In the genomic region with DNA sequence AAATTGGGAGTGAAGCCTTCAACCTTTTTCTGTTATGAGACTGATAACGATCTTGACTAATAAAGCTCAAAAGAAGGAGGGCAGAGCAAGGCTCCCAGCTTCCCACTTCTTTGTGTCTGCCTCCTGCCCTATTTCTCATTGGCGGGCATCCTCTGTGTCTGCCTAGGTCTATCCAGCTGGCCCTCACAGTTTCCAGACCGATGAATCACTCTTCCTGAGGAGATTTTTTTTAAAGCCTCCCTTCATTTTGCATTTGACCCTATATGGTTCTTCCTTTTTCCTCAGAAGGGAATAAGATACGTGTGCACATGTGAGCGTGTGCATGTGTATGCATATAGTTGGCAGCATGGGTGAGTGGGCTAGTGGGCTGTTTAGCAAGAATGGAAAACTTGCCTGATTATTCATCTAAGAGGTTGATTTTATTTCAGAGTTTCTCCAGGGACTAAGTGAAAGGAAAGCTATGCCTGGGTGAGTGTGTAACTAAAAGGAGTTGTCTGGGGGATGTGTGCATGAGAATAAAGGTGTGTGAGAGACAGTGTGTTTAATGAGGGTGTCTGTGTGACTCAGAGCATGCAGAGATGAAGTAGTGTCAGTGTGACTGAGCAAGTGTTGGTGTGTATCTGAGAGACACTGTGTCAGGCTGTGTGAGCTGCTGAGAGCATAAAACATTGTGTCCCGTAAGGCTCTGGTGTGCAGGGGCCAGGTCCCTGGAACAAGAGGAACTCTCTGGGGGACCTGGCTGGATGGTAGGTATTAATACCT, we compare ENCODE assay signal across 9 cellular contexts. TPM values are rescaled to one million over a fixed set of nuclear protein-coding genes. Genes with fewer than 3 reads are reported as not detected.
A peak's percentile ranks its signal among the peaks of the same experiment; 100 is the strongest.
DNase-seq lines count a peak whose midpoint lies in the region; ATAC-seq, FAIRE-seq and TF ChIP-seq lines count a peak whose summit lies in the region.
"Had no signal": no experiment of that assay in that cellular context is flagged by ENCODE, and none has a peak within 500 bp of the region (broad histone marks: within the 10 kb centered on the region; RNA-seq: fewer than 3 reads in every experiment).

No MANE protein-coding gene starts in this region.

- no peaks in the 10 kb centered on the region for H3K9me3 Mint-ChIP-seq in neural progenitor cell
- no peaks in the 10 kb centered on the region for H3K9me3 Mint-ChIP-seq in activated naive CD4-positive, alpha-beta T cell treated with anti-CD3 and anti-CD28 coated beads, Interleukin-2, amount 10 ng/mL, durations not matched to agents 7 days and 5 days

- H2AFZ ChIP-seq in neural progenitor cell (replicated peaks), result no peak overlapping the region

- H3K79me2 ChIP-seq in neural progenitor cell (ENCODE audit: low read depth), result peaks cover 35% of the 10 kb centered on the region

- CTCF ChIA-PET in activated naive CD4-positive, alpha-beta T cell treated with anti-CD3 and anti-CD28 coated beads, Interleukin-2, amount 10 ng/mL, durations not matched to agents 7 days and 5 days (lab: Charles Lee), result interaction anchor here (1.3 to 2.0 kb wide), 3 partner anchors 11 to 41 kb away, joined by 5 to 8 read pairs (median 6); no protein-coding TSS in a partner anchor

- H3K9ac ChIP-seq in neural progenitor cell, result no peak overlapping the region

- H3K36me3 Mint-ChIP-seq in neural progenitor cell, result peaks cover 2% of the 10 kb centered on the region
- H3K36me3 Mint-ChIP-seq in activated naive CD4-positive, alpha-beta T cell treated with anti-CD3 and anti-CD28 coated beads, Interleukin-2, amount 10 ng/mL, durations not matched to agents 7 days and 5 days, result no peaks in the 10 kb centered on the region

- in situ Hi-C loops in GM13976 (cut with MboI; ENCODE audit: low sequenced_read_pairs, unreplicated experiment), result no loop called here

- FAIRE-seq in RCC 7860 (lab: Jason Lieb, UNC), result peak; percentile 89

- H3K4me2 ChIP-seq in neural progenitor cell, result no peak overlapping the region

- no peaks in the 10 kb centered on the region for H3K9me3 ChIP-seq in neural progenitor cell (ENCODE audit: low read depth)

- no peak overlapping the region for H3K27ac ChIP-seq in neural progenitor cell

- no peaks in the 10 kb centered on the region for H3K27me3 ChIP-seq in neural progenitor cell

- peaks cover 13% of the 10 kb centered on the region for H4K20me1 ChIP-seq in neural progenitor cell (ENCODE audit: low read depth)

- H3K4me1 Mint-ChIP-seq in neural progenitor cell, result peaks cover 86% of the 10 kb centered on the region
- peaks cover 13% of the 10 kb centered on the region for H3K4me1 Mint-ChIP-seq in activated naive CD4-positive, alpha-beta T cell treated with anti-CD3 and anti-CD28 coated beads, Interleukin-2, amount 10 ng/mL, durations not matched to agents 7 days and 5 days

- H3K4me3 ChIP-seq in neural progenitor cell, result no peak overlapping the region

- TF ChIP-seq CTCF in neural progenitor cell (IDR thresholded peaks at IDR 0.05), result no peak
- no peak for TF ChIP-seq CTCF in GM13976 (IDR thresholded peaks at IDR 0.05; ENCODE audit: borderline replicate concordance, control extremely low read depth, extremely low read depth, insufficient read depth, missing control alignments)

- peak overlapping the region; percentile 94 for H3K27ac Mint-ChIP-seq in neural progenitor cell
- H3K27ac Mint-ChIP-seq in activated naive CD4-positive, alpha-beta T cell treated with anti-CD3 and anti-CD28 coated beads, Interleukin-2, amount 10 ng/mL, durations not matched to agents 7 days and 5 days, result no peak overlapping the region

- H3F3A ChIP-seq in neural progenitor cell (ENCODE audit: low read depth), result peaks cover 22% of the 10 kb centered on the region

- ATAC-seq in esophagus mucosa, result peak; percentile 14

- peaks cover 15% of the 10 kb centered on the region for H3K27me3 Mint-ChIP-seq in neural progenitor cell (ENCODE audit: insufficient read depth, low read depth)
- peaks cover 58% of the 10 kb centered on the region for H3K27me3 Mint-ChIP-seq in activated naive CD4-positive, alpha-beta T cell treated with anti-CD3 and anti-CD28 coated beads, Interleukin-2, amount 10 ng/mL, durations not matched to agents 7 days and 5 days

- H3K4me1 ChIP-seq in neural progenitor cell, result peaks cover 71% of the 10 kb centered on the region

- peak overlapping the region; percentile 95 for H3K4me3 Mint-ChIP-seq in neural progenitor cell
- H3K4me3 Mint-ChIP-seq in activated naive CD4-positive, alpha-beta T cell treated with anti-CD3 and anti-CD28 coated beads, Interleukin-2, amount 10 ng/mL, durations not matched to agents 7 days and 5 days, result no peak overlapping the region

- H3K36me3 ChIP-seq in neural progenitor cell, result no peaks in the 10 kb centered on the region

- DNase-seq in COLO829 (ENCODE audit: low spot score) (peak; percentile 82), RCC 7860 (ENCODE audit: low spot score) (peak; percentile 88), neural progenitor cell (ENCODE audit: low spot score) (no peak), NCI-H2029 treated with DMSO at 0.1 percent for 48 hours (lab: John Stamatoyannopoulos, UW) (no peak), NCI-H1436 treated with DMSO at 0.1 percent for 48 hours (lab: John Stamatoyannopoulos, UW) (no peak), GM13976 (ENCODE audit: low spot score) (no peak)
- no peak for DNase-seq in activated naive CD4-positive, alpha-beta T cell treated with anti-CD3 and anti-CD28 coated beads, Interleukin-2, amount 10 ng/mL, durations not matched to agents 7 days and 5 days

RNA-seq across cellular contexts. Expression of a gene that starts 12.2 kb away (rescaled TPM):
- total RNA-seq in esophagus mucosa, result 9.3 TPM
- 35.7 and 100 TPM in 2 replicates for total RNA-seq in neural progenitor cell (ENCODE audit: low replicate concordance)

RNA-seq across cellular contexts. Expression of a gene that starts 47.4 kb away (rescaled TPM):
- total RNA-seq in esophagus mucosa (71.7 TPM), neural progenitor cell (ENCODE audit: low replicate concordance) (97.8 and 112 TPM in 2 replicates)

RNA-seq across cellular contexts. Expression of a gene that starts 53.9 kb away (rescaled TPM):
- total RNA-seq in esophagus mucosa (14.6 TPM), neural progenitor cell (ENCODE audit: low replicate concordance) (40.1 and 47.5 TPM in 2 replicates)

RNA-seq across cellular contexts. Expression of a gene that starts 59.8 kb away (rescaled TPM):
- total RNA-seq in esophagus mucosa (0.68 TPM), neural progenitor cell (ENCODE audit: low replicate concordance) (not detected in 2 replicates)
- total RNA-seq: urinary bladder had no signal

Comparison
In these comparisons a context has a peak if more than half of its experiments do, and no peak if none do; other contexts are left out.
1. DNase-seq: peak in COLO829 (single experiment) and RCC 7860 (single experiment); none in neural progenitor cell (single experiment), activated naive CD4-positive, alpha-beta T cell treated with anti-CD3 and anti-CD28 coated beads, Interleukin-2, amount 10 ng/mL, durations not matched to agents 7 days and 5 days (single experiment), NCI-H2029 treated with DMSO at 0.1 percent for 48 hours (single experiment), NCI-H1436 treated with DMSO at 0.1 percent for 48 hours (single experiment) and GM13976 (single experiment).